Comparison of ENCODE assay signal across 1 cellular context in the genomic region with DNA sequence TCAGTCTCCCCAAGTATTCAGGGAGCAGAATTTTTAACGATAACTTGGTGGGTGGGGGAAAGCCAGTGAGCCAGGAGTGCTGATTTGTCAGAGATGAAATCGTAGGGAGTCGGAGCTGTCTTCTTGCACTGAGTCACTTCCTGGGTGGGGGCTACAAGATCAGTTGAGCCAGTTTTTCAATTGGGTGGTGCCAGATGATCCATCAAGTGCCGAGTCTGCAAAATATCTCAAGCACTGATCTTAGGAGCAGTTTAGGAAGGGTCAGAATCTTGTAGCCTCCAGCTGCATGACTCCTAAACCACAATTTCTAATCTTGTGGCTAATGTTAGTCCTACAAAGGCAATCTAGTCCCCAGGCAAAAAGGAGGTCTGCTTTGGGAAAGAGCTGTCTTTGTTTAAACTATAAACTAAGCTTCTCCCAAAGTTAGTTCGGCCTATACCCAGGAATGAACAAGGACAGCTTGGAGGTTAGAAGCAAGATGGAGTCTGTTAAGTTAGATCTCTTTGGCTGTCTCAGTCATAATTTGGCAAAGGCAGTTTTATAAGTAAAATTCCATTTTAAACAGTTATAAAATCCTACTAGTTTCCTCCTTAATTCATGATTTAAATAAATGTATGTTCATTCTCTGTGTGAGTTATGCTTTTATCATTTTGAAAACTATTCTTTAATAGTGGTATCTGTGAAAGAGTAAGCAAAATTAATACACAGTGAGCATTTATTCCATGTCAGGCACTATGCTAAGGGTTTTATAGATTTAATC.
TF ChIP-seq lines count a peak whose summit lies in the region.

No MANE protein-coding gene starts in this region.

TF ChIP-seq in K562, 482 proteins besides CTCF, POLR2A, EP300 and RAD21 (continued from another document and continues in another):
- TF ChIP-seq, protein P1, sequence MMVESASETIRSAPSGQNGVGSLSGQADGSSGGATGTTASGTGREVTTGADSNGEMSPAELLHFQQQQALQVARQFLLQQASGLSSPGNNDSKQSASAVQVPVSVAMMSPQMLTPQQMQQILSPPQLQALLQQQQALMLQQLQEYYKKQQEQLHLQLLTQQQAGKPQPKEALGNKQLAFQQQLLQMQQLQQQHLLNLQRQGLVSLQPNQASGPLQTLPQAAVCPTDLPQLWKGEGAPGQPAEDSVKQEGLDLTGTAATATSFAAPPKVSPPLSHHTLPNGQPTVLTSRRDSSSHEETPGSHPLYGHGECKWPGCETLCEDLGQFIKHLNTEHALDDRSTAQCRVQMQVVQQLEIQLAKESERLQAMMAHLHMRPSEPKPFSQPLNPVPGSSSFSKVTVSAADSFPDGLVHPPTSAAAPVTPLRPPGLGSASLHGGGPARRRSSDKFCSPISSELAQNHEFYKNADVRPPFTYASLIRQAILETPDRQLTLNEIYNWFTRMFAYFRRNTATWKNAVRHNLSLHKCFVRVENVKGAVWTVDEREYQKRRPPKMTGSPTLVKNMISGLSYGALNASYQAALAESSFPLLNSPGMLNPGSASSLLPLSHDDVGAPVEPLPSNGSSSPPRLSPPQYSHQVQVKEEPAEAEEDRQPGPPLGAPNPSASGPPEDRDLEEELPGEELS (CRISPR knock-in tag; IDR thresholded peaks at IDR 0.05; ENCODE audit: borderline replicate concordance), result no peak
- TF ChIP-seq, protein P2, sequence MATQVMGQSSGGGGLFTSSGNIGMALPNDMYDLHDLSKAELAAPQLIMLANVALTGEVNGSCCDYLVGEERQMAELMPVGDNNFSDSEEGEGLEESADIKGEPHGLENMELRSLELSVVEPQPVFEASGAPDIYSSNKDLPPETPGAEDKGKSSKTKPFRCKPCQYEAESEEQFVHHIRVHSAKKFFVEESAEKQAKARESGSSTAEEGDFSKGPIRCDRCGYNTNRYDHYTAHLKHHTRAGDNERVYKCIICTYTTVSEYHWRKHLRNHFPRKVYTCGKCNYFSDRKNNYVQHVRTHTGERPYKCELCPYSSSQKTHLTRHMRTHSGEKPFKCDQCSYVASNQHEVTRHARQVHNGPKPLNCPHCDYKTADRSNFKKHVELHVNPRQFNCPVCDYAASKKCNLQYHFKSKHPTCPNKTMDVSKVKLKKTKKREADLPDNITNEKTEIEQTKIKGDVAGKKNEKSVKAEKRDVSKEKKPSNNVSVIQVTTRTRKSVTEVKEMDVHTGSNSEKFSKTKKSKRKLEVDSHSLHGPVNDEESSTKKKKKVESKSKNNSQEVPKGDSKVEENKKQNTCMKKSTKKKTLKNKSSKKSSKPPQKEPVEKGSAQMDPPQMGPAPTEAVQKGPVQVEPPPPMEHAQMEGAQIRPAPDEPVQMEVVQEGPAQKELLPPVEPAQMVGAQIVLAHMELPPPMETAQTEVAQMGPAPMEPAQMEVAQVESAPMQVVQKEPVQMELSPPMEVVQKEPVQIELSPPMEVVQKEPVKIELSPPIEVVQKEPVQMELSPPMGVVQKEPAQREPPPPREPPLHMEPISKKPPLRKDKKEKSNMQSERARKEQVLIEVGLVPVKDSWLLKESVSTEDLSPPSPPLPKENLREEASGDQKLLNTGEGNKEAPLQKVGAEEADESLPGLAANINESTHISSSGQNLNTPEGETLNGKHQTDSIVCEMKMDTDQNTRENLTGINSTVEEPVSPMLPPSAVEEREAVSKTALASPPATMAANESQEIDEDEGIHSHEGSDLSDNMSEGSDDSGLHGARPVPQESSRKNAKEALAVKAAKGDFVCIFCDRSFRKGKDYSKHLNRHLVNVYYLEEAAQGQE (CRISPR knock-in tag; IDR thresholded peaks at IDR 0.05; ENCODE audit: low read depth), result no peak
- TF ChIP-seq CTBP1 (IDR thresholded peaks at IDR 0.05; ENCODE audit: borderline replicate concordance) (peak; percentile 72), ZNF274 (IDR thresholded peaks at IDR 0.05; ENCODE audit: borderline replicate concordance, low read depth, low read length) (no peak), SAFB2 (IDR thresholded peaks at IDR 0.05; ENCODE audit: borderline replicate concordance, low read depth, low read length, severe bottlenecking) (no peak), ZNF140 (CRISPR knock-in tag; IDR thresholded peaks at IDR 0.05) (no peak), ZZZ3 (IDR thresholded peaks at IDR 0.05) (no peak), PURB (CRISPR knock-in tag; IDR thresholded peaks at IDR 0.05; ENCODE audit: low read depth) (no peak), HDAC2 (IDR thresholded peaks at IDR 0.05) (peak; percentile 84), TARDBP (IDR thresholded peaks at IDR 0.05) (no peak), MTA2 (IDR thresholded peaks at IDR 0.05; ENCODE audit: low read depth) (peak; percentile 39; the same call in 1 of the 2 replicates), ZNF232 (CRISPR knock-in tag; IDR thresholded peaks at IDR 0.05) (no peak), KDM1A (IDR thresholded peaks at IDR 0.05) (peak; percentile 86 to 92), KAT2B (IDR thresholded peaks at IDR 0.05; ENCODE audit: low read depth, low read length) (no peak), CBX8 (IDR thresholded peaks at IDR 0.05; ENCODE audit: borderline replicate concordance, extremely low read depth, low read depth, low read length, poor library complexity, severe bottlenecking) (no peak), STAG1 (CRISPR knock-in tag; IDR thresholded peaks at IDR 0.05; ENCODE audit: borderline replicate concordance) (no peak), FOSL1 (tag; conservative IDR thresholded peaks at IDR 0.05) (peak; percentile 96), SIN3B (IDR thresholded peaks at IDR 0.05; ENCODE audit: low read depth) (no peak), CBX1 (IDR thresholded peaks at IDR 0.05; ENCODE audit: low read depth) (no peak), ZKSCAN8 (CRISPR knock-in tag; IDR thresholded peaks at IDR 0.05) (no peak), NR1H2 (CRISPR knock-in tag; IDR thresholded peaks at IDR 0.05) (no peak), SIRT6 (IDR thresholded peaks at IDR 0.05; ENCODE audit: low read depth, low read length) (no peak), THRAP3 (IDR thresholded peaks at IDR 0.05; ENCODE audit: borderline replicate concordance) (no peak)
- TF ChIP-seq, protein P3, sequence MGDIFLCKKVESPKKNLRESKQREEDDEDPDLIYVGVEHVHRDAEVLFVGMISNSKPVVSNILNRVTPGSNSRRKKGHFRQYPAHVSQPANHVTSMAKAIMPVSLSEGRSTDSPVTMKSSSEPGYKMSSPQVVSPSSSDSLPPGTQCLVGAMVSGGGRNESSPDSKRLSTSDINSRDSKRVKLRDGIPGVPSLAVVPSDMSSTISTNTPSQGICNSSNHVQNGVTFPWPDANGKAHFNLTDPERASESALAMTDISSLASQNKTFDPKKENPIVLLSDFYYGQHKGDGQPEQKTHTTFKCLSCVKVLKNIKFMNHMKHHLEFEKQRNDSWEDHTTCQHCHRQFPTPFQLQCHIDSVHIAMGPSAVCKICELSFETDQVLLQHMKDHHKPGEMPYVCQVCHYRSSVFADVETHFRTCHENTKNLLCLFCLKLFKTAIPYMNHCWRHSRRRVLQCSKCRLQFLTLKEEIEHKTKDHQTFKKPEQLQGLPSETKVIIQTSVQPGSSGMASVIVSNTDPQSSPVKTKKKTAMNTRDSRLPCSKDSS (IDR thresholded peaks at IDR 0.05; ENCODE audit: low read depth, partially characterized antibody), result no peak
- TF ChIP-seq, protein P4, sequence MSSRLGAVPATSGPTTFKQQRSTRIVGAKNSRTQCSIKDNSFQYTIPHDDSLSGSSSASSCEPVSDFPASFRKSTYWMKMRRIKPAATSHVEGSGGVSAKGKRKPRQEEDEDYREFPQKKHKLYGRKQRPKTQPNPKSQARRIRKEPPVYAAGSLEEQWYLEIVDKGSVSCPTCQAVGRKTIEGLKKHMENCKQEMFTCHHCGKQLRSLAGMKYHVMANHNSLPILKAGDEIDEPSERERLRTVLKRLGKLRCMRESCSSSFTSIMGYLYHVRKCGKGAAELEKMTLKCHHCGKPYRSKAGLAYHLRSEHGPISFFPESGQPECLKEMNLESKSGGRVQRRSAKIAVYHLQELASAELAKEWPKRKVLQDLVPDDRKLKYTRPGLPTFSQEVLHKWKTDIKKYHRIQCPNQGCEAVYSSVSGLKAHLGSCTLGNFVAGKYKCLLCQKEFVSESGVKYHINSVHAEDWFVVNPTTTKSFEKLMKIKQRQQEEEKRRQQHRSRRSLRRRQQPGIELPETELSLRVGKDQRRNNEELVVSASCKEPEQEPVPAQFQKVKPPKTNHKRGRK (tag; IDR thresholded peaks at IDR 0.05), result no peak
- TF ChIP-seq, protein P5, sequence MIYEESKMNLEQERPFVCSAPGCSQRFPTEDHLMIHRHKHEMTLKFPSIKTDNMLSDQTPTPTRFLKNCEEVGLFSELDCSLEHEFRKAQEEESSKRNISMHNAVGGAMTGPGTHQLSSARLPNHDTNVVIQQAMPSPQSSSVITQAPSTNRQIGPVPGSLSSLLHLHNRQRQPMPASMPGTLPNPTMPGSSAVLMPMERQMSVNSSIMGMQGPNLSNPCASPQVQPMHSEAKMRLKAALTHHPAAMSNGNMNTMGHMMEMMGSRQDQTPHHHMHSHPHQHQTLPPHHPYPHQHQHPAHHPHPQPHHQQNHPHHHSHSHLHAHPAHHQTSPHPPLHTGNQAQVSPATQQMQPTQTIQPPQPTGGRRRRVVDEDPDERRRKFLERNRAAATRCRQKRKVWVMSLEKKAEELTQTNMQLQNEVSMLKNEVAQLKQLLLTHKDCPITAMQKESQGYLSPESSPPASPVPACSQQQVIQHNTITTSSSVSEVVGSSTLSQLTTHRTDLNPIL (CRISPR knock-in tag; IDR thresholded peaks at IDR 0.05), result no peak
- TF ChIP-seq, protein P6, sequence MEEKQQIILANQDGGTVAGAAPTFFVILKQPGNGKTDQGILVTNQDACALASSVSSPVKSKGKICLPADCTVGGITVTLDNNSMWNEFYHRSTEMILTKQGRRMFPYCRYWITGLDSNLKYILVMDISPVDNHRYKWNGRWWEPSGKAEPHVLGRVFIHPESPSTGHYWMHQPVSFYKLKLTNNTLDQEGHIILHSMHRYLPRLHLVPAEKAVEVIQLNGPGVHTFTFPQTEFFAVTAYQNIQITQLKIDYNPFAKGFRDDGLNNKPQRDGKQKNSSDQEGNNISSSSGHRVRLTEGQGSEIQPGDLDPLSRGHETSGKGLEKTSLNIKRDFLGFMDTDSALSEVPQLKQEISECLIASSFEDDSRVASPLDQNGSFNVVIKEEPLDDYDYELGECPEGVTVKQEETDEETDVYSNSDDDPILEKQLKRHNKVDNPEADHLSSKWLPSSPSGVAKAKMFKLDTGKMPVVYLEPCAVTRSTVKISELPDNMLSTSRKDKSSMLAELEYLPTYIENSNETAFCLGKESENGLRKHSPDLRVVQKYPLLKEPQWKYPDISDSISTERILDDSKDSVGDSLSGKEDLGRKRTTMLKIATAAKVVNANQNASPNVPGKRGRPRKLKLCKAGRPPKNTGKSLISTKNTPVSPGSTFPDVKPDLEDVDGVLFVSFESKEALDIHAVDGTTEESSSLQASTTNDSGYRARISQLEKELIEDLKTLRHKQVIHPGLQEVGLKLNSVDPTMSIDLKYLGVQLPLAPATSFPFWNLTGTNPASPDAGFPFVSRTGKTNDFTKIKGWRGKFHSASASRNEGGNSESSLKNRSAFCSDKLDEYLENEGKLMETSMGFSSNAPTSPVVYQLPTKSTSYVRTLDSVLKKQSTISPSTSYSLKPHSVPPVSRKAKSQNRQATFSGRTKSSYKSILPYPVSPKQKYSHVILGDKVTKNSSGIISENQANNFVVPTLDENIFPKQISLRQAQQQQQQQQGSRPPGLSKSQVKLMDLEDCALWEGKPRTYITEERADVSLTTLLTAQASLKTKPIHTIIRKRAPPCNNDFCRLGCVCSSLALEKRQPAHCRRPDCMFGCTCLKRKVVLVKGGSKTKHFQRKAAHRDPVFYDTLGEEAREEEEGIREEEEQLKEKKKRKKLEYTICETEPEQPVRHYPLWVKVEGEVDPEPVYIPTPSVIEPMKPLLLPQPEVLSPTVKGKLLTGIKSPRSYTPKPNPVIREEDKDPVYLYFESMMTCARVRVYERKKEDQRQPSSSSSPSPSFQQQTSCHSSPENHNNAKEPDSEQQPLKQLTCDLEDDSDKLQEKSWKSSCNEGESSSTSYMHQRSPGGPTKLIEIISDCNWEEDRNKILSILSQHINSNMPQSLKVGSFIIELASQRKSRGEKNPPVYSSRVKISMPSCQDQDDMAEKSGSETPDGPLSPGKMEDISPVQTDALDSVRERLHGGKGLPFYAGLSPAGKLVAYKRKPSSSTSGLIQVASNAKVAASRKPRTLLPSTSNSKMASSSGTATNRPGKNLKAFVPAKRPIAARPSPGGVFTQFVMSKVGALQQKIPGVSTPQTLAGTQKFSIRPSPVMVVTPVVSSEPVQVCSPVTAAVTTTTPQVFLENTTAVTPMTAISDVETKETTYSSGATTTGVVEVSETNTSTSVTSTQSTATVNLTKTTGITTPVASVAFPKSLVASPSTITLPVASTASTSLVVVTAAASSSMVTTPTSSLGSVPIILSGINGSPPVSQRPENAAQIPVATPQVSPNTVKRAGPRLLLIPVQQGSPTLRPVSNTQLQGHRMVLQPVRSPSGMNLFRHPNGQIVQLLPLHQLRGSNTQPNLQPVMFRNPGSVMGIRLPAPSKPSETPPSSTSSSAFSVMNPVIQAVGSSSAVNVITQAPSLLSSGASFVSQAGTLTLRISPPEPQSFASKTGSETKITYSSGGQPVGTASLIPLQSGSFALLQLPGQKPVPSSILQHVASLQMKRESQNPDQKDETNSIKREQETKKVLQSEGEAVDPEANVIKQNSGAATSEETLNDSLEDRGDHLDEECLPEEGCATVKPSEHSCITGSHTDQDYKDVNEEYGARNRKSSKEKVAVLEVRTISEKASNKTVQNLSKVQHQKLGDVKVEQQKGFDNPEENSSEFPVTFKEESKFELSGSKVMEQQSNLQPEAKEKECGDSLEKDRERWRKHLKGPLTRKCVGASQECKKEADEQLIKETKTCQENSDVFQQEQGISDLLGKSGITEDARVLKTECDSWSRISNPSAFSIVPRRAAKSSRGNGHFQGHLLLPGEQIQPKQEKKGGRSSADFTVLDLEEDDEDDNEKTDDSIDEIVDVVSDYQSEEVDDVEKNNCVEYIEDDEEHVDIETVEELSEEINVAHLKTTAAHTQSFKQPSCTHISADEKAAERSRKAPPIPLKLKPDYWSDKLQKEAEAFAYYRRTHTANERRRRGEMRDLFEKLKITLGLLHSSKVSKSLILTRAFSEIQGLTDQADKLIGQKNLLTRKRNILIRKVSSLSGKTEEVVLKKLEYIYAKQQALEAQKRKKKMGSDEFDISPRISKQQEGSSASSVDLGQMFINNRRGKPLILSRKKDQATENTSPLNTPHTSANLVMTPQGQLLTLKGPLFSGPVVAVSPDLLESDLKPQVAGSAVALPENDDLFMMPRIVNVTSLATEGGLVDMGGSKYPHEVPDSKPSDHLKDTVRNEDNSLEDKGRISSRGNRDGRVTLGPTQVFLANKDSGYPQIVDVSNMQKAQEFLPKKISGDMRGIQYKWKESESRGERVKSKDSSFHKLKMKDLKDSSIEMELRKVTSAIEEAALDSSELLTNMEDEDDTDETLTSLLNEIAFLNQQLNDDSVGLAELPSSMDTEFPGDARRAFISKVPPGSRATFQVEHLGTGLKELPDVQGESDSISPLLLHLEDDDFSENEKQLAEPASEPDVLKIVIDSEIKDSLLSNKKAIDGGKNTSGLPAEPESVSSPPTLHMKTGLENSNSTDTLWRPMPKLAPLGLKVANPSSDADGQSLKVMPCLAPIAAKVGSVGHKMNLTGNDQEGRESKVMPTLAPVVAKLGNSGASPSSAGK (IDR thresholded peaks at IDR 0.05), result no peak; the same call in 1 of the 2 replicates
- TF ChIP-seq, protein P7, sequence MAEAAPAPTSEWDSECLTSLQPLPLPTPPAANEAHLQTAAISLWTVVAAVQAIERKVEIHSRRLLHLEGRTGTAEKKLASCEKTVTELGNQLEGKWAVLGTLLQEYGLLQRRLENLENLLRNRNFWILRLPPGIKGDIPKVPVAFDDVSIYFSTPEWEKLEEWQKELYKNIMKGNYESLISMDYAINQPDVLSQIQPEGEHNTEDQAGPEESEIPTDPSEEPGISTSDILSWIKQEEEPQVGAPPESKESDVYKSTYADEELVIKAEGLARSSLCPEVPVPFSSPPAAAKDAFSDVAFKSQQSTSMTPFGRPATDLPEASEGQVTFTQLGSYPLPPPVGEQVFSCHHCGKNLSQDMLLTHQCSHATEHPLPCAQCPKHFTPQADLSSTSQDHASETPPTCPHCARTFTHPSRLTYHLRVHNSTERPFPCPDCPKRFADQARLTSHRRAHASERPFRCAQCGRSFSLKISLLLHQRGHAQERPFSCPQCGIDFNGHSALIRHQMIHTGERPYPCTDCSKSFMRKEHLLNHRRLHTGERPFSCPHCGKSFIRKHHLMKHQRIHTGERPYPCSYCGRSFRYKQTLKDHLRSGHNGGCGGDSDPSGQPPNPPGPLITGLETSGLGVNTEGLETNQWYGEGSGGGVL (CRISPR knock-in tag; IDR thresholded peaks at IDR 0.05), result no peak
